ENCODE assay signal across 24 cellular contexts in the genomic region with DNA sequence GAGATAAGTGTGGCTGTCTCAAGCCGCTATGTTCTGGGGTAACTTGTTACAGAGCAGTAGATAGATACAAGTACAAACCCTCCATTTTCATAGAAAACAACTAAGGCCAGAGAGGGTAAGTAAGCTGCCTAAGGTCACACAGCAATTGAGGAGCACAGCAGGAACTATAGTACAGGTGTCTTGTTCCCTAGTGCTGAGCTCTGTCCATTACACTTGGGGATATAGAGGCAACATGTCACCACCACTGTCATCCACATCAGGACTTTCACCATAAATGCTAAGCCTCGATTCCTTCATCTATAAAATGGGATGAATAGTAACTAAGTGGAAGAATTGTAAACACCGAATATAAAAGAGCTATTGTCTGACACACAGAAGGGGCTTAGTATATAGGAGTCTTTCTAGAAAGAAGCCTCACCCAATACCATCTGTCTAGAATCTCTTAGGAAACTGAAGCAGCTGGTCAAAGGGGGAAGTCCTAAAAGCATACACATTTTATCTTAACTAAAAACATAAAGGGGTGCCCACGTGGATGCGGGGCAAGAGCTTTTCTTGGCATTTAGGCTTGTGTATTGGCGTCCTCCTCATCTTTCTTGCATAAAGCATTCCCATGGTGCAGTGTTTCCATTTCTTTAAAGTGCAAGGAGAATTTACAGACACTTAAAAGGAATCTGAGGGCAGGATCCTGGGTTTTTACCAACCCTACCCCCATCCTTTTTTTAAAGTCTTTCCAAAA.
"Had no signal": no experiment of that assay in that cellular context is flagged by ENCODE, and none has a peak within 500 bp of the region (broad histone marks: within the 10 kb centered on the region; RNA-seq: fewer than 3 reads in every experiment).

No MANE protein-coding gene starts in this region.

- H3K4me3 ChIP-seq: adrenal gland had no signal

- H3K27ac Mint-ChIP-seq: activated CD8-positive, alpha-beta T cell treated with anti-CD3 and anti-CD28 coated beads, Interleukin-2, amount 10 ng/mL, durations not matched to agents 7 days and 5 days; activated naive CD8-positive, alpha-beta T cell treated with anti-CD3 and anti-CD28 coated beads, Interleukin-2, amount 10 ng/mL, durations not matched to agents 7 days and 5 days; T-helper 1 cell treated with Interleukin-12 subunit alpha and Interleukin-12 subunit beta and Interleukin-4 antibody, amounts not matched to agents 30 μg/mL and 1 μg/mL, for 36 hours had no signal

- H3K4me3 Mint-ChIP-seq: activated CD8-positive, alpha-beta T cell treated with anti-CD3 and anti-CD28 coated beads, Interleukin-2, amount 10 ng/mL, durations not matched to agents 7 days and 5 days; activated naive CD8-positive, alpha-beta T cell treated with anti-CD3 and anti-CD28 coated beads, Interleukin-2, amount 10 ng/mL, durations not matched to agents 7 days and 5 days; T-helper 1 cell treated with Interleukin-12 subunit alpha and Interleukin-12 subunit beta and Interleukin-4 antibody, amounts not matched to agents 30 μg/mL and 1 μg/mL, for 36 hours had no signal

- H3K9me3 Mint-ChIP-seq: activated naive CD8-positive, alpha-beta T cell treated with anti-CD3 and anti-CD28 coated beads, Interleukin-2, amount 10 ng/mL, durations not matched to agents 7 days and 5 days; T-helper 1 cell treated with Interleukin-12 subunit alpha and Interleukin-12 subunit beta and Interleukin-4 antibody, amounts not matched to agents 30 μg/mL and 1 μg/mL, for 36 hours had no signal

- DNase-seq: activated CD4-positive, alpha-beta T cell treated with anti-CD3 and anti-CD28 coated beads for 48 hours; activated CD4-positive, alpha-beta T cell treated with anti-CD3 and anti-CD28 coated beads, Interleukin-2, amount 50 U/mL, for 4 hours; activated CD8-positive, alpha-beta memory T cell treated with anti-CD3 and anti-CD28 coated beads, Interleukin-2, amount 50 U/mL, for 48 hours; activated CD8-positive, alpha-beta T cell treated with anti-CD3 and anti-CD28 coated beads, Interleukin-2, amount 10 ng/mL, durations not matched to agents 7 days and 5 days; activated naive CD4-positive, alpha-beta T cell treated with anti-CD3 and anti-CD28 coated beads, Interleukin-2, amount 50 U/mL, for 16 hours; activated naive CD8-positive, alpha-beta T cell treated with anti-CD3 and anti-CD28 coated beads, Interleukin-2, amount 10 ng/mL, durations not matched to agents 7 days and 5 days; activated T-cell treated with anti-CD3 and anti-CD28 coated beads, Interleukin-2, amount 50 U/mL, for 1 hour; adrenal gland; anterior cingulate cortex; KG1; NCI-H1092; NCI-H1417 treated with DMSO at 0.1 percent for 48 hours; NCI-H1694; NCI-H2029; NCI-H2107; NCI-H526; NCI-H82; OCI-M1; RPMI8226 had no signal

- H3K4me1 ChIP-seq: adrenal gland had no signal

- ATAC-seq: activated CD4-positive, CD25-positive, alpha-beta regulatory T cell treated with anti-CD3 and anti-CD28 coated beads, Interleukin-2, amount 50 U/mL, for 24 hours; activated CD8-positive, alpha-beta T cell treated with anti-CD3 and anti-CD28 coated beads, Interleukin-2, amount 10 ng/mL, durations not matched to agents 7 days and 5 days; Panc1; Right ventricle myocardium inferior; SK-N-SH treated with all-trans-retinoic acid at 6 μM for 48 hours had no signal

- H3K36me3 ChIP-seq: adrenal gland had no signal

- H3K9me3 ChIP-seq: adrenal gland had no signal

- H3K36me3 Mint-ChIP-seq: activated naive CD8-positive, alpha-beta T cell treated with anti-CD3 and anti-CD28 coated beads, Interleukin-2, amount 10 ng/mL, durations not matched to agents 7 days and 5 days had no signal

- H3K27ac ChIP-seq: adrenal gland had no signal
